In the genomic region with DNA sequence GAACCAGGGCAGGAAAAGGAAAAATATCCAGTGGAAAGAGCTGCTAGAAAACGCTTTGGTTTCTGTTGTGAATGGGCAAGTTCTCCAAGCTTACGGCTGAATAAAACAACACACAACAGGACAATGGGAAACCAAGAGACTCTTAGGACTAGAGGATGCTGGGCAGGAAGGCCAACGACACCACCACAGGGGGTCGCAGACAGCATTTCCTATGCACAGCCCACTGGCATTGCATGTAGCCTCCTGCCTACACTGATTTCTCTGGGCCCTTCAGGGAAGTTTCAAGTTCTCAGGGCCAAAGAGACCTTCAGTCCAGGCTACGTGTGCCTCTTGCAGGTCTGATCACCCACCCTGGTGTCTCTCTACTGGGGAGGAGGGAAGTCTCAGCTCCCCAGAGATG, we compare ENCODE assay signal across 1 cellular context.
TF ChIP-seq lines count a peak whose summit lies in the region.

No MANE protein-coding gene starts in this region.

TF ChIP-seq in H1, 55 proteins besides CTCF, POLR2A, EP300 and RAD21:
- no peak for TF ChIP-seq ZNF274 (IDR thresholded peaks at IDR 0.05; ENCODE audit: borderline replicate concordance, extremely low read depth, low read length)
- TF ChIP-seq TBP (IDR thresholded peaks at IDR 0.05; ENCODE audit: low read depth, low read length): no peak
- no peak for TF ChIP-seq RBBP5 (IDR thresholded peaks at IDR 0.05; ENCODE audit: borderline replicate concordance, low read depth, low read length)
- no peak for TF ChIP-seq BACH1 (IDR thresholded peaks at IDR 0.05; ENCODE audit: low read length)
- TF ChIP-seq EZH2 (IDR thresholded peaks at IDR 0.05; ENCODE audit: low read depth, low read length, severe bottlenecking): no peak
- TF ChIP-seq, protein P1, sequence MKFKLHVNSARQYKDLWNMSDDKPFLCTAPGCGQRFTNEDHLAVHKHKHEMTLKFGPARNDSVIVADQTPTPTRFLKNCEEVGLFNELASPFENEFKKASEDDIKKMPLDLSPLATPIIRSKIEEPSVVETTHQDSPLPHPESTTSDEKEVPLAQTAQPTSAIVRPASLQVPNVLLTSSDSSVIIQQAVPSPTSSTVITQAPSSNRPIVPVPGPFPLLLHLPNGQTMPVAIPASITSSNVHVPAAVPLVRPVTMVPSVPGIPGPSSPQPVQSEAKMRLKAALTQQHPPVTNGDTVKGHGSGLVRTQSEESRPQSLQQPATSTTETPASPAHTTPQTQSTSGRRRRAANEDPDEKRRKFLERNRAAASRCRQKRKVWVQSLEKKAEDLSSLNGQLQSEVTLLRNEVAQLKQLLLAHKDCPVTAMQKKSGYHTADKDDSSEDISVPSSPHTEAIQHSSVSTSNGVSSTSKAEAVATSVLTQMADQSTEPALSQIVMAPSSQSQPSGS (IDR thresholded peaks at IDR 0.05; ENCODE audit: low read length): no peak
